In the genomic region with DNA sequence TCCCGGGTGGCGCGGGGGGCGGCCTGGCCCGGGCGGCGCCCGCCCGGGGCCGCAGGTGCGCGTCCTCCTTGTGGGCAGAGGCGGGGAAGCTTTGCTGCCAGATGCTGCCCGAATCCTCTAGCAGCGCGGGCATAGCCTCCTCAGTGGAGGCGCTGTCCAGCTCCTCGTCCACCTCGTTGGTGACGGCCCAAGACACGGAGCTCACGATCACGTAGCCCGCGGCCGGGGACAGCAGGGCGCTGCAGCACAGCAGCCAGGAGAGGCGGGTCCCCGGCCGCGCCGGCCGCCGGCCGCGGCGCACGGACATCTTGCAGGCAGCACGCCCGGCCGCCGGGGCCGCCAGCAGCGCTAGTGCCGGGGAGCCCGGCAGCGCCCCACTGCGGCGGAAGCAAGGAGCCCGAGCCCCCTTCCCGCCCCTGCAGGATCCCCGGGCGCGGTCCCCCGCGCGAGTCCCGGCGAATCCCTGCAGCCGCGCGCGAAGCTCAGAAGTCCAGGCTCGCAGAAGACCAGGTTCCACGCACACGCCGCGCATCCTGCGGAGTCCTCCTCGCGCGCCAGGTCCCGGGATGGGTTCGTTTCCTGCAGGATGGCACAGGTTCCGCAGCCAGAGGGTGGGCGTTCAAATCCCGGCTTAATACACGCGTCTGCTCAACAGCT, we compare ENCODE assay signal across 8 cellular contexts. TPM values are rescaled to one million over a fixed set of nuclear protein-coding genes. Genes with fewer than 3 reads are reported as not detected.
DNase-seq lines count a peak whose midpoint lies in the region; ATAC-seq, FAIRE-seq and TF ChIP-seq lines count a peak whose summit lies in the region.

A gene with protein sequence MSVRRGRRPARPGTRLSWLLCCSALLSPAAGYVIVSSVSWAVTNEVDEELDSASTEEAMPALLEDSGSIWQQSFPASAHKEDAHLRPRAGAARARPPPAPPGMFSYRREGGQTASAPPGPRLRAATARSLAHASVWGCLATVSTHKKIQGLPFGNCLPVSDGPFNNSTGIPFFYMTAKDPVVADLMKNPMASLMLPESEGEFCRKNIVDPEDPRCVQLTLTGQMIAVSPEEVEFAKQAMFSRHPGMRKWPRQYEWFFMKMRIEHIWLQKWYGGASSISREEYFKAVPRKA (minus strand): TSS at position 353 of the 657 bp plus-strand sequence. CDS start 46 bp downstream, at position 307.

- no peaks in the 10 kb centered on the region for H3K79me2 ChIP-seq in astrocyte (ENCODE audit: insufficient read depth, low read length)

- no peaks in the 10 kb centered on the region for H3K9me3 ChIP-seq in BE2C
- no peaks in the 10 kb centered on the region for H3K9me3 ChIP-seq in astrocyte (ENCODE audit: insufficient read depth, low read depth, low read length)
- H3K9me3 ChIP-seq in right cardiac atrium (ENCODE audit: control insufficient read depth, low read length): no peaks in the 10 kb centered on the region
- H3K9me3 ChIP-seq in psoas muscle: no peaks in the 10 kb centered on the region
- H3K9me3 ChIP-seq in aorta (ENCODE audit: control insufficient read depth, low read length): no peaks in the 10 kb centered on the region

- peak within 1 kb of the TSS; percentile 91 for H3K4me2 ChIP-seq in astrocyte (ENCODE audit: low read length)

- peak within 1 kb of the TSS; percentile 67 for H3K4me3 Mint-ChIP-seq in T-helper 1 cell treated with Interleukin-12 subunit alpha and Interleukin-12 subunit beta and Interleukin-4 antibody, amounts not matched to agents 30 μg/mL and 1 μg/mL, for 36 hours
- H3K4me3 Mint-ChIP-seq in astrocyte (ENCODE audit: unreplicated experiment): peak within 1 kb of the TSS; percentile 72

- peak within 1 kb of the TSS; percentile 80 for H2AFZ ChIP-seq in astrocyte (ENCODE audit: low read depth, low read length)

- H3K4me1 Mint-ChIP-seq in T-helper 1 cell treated with Interleukin-12 subunit alpha and Interleukin-12 subunit beta and Interleukin-4 antibody, amounts not matched to agents 30 μg/mL and 1 μg/mL, for 36 hours (ENCODE audit: low read depth): peaks cover 6% of the 10 kb centered on the region
- H3K4me1 Mint-ChIP-seq in astrocyte (ENCODE audit: low read depth, unreplicated experiment): no peaks in the 10 kb centered on the region

- H3K9ac ChIP-seq in astrocyte (ENCODE audit: low read length): peak within 1 kb of the TSS; percentile 20

- DNase-seq in BE2C (peak; percentile 64), HL-60 (ENCODE audit: low read depth in 1 of 2, low spot score in 1 of 2) (peak; percentile 24 to 45), astrocyte (ENCODE audit: low read depth) (peak; percentile 38), right cardiac atrium (peak; percentile 70 to 88 (median 87)), psoas muscle (peak; percentile 64 to 72), aorta (peak; percentile 75 to 85), SHP77 (lab: John Stamatoyannopoulos, UW) (no peak)

- H3K4me3 ChIP-seq in BE2C (ENCODE audit: low read depth, low read length) (peak within 1 kb of the TSS; percentile 38), HL-60 (replicated peaks; ENCODE audit: insufficient read depth, low read length) (peak within 1 kb of the TSS; percentile 41), astrocyte (ENCODE audit: insufficient read depth, low read depth, low read length) (peak within 1 kb of the TSS; percentile 58), right cardiac atrium (ENCODE audit: low read length) (peak within 1 kb of the TSS; percentile 42), psoas muscle (peak within 1 kb of the TSS; percentile 61), aorta (ENCODE audit: low read length in 2 of 2) (peak within 1 kb of the TSS in 1 of 2 donors; percentile 27)

- no peak within 1 kb of the TSS for H3K27ac Mint-ChIP-seq in T-helper 1 cell treated with Interleukin-12 subunit alpha and Interleukin-12 subunit beta and Interleukin-4 antibody, amounts not matched to agents 30 μg/mL and 1 μg/mL, for 36 hours
- no peak within 1 kb of the TSS for H3K27ac Mint-ChIP-seq in astrocyte (ENCODE audit: unreplicated experiment)

- WGBS in right cardiac atrium: under 1% methylated on average over 79 of the region's 79 CpGs
- 0 to 1% (median 0%) methylated on average over 43 to 79 of the region's 79 CpGs for WGBS in psoas muscle, 3 donors
- WGBS in aorta, 2 donors: 0 to 1% methylated on average over 50 to 79 of the region's 79 CpGs

- no peaks in the 10 kb centered on the region for H3K9me3 Mint-ChIP-seq in T-helper 1 cell treated with Interleukin-12 subunit alpha and Interleukin-12 subunit beta and Interleukin-4 antibody, amounts not matched to agents 30 μg/mL and 1 μg/mL, for 36 hours
- H3K9me3 Mint-ChIP-seq in astrocyte (ENCODE audit: unreplicated experiment): no peaks in the 10 kb centered on the region

- peaks cover 1% of the 10 kb centered on the region for H3K36me3 Mint-ChIP-seq in T-helper 1 cell treated with Interleukin-12 subunit alpha and Interleukin-12 subunit beta and Interleukin-4 antibody, amounts not matched to agents 30 μg/mL and 1 μg/mL, for 36 hours (ENCODE audit: low read depth)
- no peaks in the 10 kb centered on the region for H3K36me3 Mint-ChIP-seq in astrocyte (ENCODE audit: low read depth, unreplicated experiment)

- H3K27me3 ChIP-seq in BE2C: peaks cover 31% of the 10 kb centered on the region
- H3K27me3 ChIP-seq in HL-60 (ENCODE audit: insufficient read depth, poor library complexity, severe bottlenecking): peaks cover 26% of the 10 kb centered on the region
- H3K27me3 ChIP-seq in astrocyte (ENCODE audit: insufficient read depth, low read length): peaks cover 35% of the 10 kb centered on the region
- no peaks in the 10 kb centered on the region for H3K27me3 ChIP-seq in right cardiac atrium (ENCODE audit: control insufficient read depth, insufficient read depth)
- peaks cover 0 to 77% (median 14%) of the 10 kb centered on the region in 3 donors for H3K27me3 ChIP-seq in psoas muscle (ENCODE audit: insufficient read depth in 3 of 3, low read length in 2 of 3)
- no peaks in the 10 kb centered on the region for H3K27me3 ChIP-seq in aorta (ENCODE audit: control insufficient read depth in 1 of 2, insufficient read depth in 2 of 2, low read length in 1 of 2)

- no peak for FAIRE-seq in astrocyte (lab: Jason Lieb, UNC)

- intact Hi-C loops in right cardiac atrium (cut with DNase I) (no loop called here), psoas muscle (cut with DNase I) (no loop called here), aorta (cut with DNase I) (no loop called here)

- no peaks in the 10 kb centered on the region for H3K4me1 ChIP-seq in BE2C
- H3K4me1 ChIP-seq in astrocyte (ENCODE audit: insufficient read depth, low read length): peaks cover 14% of the 10 kb centered on the region
- no peaks in the 10 kb centered on the region for H3K4me1 ChIP-seq in right cardiac atrium (ENCODE audit: control insufficient read depth, insufficient read depth, low read length)
- peaks cover 9% of the 10 kb centered on the region for H3K4me1 ChIP-seq in psoas muscle
- H3K4me1 ChIP-seq in aorta (ENCODE audit: control insufficient read depth in 1 of 2, insufficient read depth in 2 of 2, low read length in 2 of 2): no peaks in the 10 kb centered on the region

- peaks cover 75% of the 10 kb centered on the region for H3K27me3 Mint-ChIP-seq in T-helper 1 cell treated with Interleukin-12 subunit alpha and Interleukin-12 subunit beta and Interleukin-4 antibody, amounts not matched to agents 30 μg/mL and 1 μg/mL, for 36 hours (ENCODE audit: low read depth)
- H3K27me3 Mint-ChIP-seq in astrocyte (ENCODE audit: low read depth, unreplicated experiment): peaks cover 53% of the 10 kb centered on the region

- H3K36me3 ChIP-seq in BE2C: no peaks in the 10 kb centered on the region
- H3K36me3 ChIP-seq in astrocyte (ENCODE audit: insufficient read depth, low read length): no peaks in the 10 kb centered on the region
- H3K36me3 ChIP-seq in psoas muscle (ENCODE audit: insufficient read depth in 1 of 2, low read depth in 1 of 2): no peaks in the 10 kb centered on the region
- no peaks in the 10 kb centered on the region for H3K36me3 ChIP-seq in aorta (ENCODE audit: control insufficient read depth in 1 of 2, insufficient read depth in 2 of 2, low read length in 1 of 2)

- no peak within 1 kb of the TSS for H3K27ac ChIP-seq in HL-60 (replicated peaks)
- H3K27ac ChIP-seq in astrocyte (ENCODE audit: low read depth, low read length): no peak within 1 kb of the TSS
- no peak within 1 kb of the TSS for H3K27ac ChIP-seq in right cardiac atrium (ENCODE audit: low read length)
- no peak within 1 kb of the TSS for H3K27ac ChIP-seq in psoas muscle
- H3K27ac ChIP-seq in aorta (ENCODE audit: low read depth in 1 of 2, low read length in 2 of 2): no peak within 1 kb of the TSS

- no peaks in the 10 kb centered on the region for H4K20me1 ChIP-seq in astrocyte (ENCODE audit: insufficient read depth, low read length)

- TF ChIP-seq CTCF in BE2C (IDR thresholded peaks at IDR 0.05; ENCODE audit: low read depth, low read length) (0 out of 2 replicates have a peak, but pooled peaks have one; percentile 17), HL-60 (IDR thresholded peaks at IDR 0.05; ENCODE audit: insufficient read depth, low read length) (no peak), astrocyte (IDR thresholded peaks at IDR 0.05; ENCODE audit: insufficient read depth, low read depth, low read length) (peak; percentile 2), psoas muscle (IDR thresholded peaks at IDR 0.05) (peak; percentile 33)

- peak; percentile 90 to 94 for ATAC-seq in right cardiac atrium
- peak; percentile 76 to 85 (median 80) for ATAC-seq in psoas muscle
- peak; percentile 74 for ATAC-seq in aorta (ENCODE audit: low FRiP score)

RNA-seq across cellular contexts. Expression of the gene that starts here (rescaled TPM):
- polyA plus RNA-seq in BE2C (2012; ENCODE audit: insufficient read depth, insufficient read length, low read depth): not detected
- 0.11 TPM in 1 of 2 replicates, not detected in the other for total RNA-seq in astrocyte
- 1 to 10 TPM in 1 of 4 donors, under 1 TPM in 3; 0.17 to 1.0 (median 0.29) TPM for total RNA-seq in right cardiac atrium
- polyA plus RNA-seq in right cardiac atrium: 0.14 TPM
- total RNA-seq in psoas muscle: under 1 TPM in 2 of 4 donors, not detected in 2; 0.13 to 0.34 TPM
- under 1 TPM in 2 of 3 donors, not detected in 1; 0.04 to 0.07 TPM for polyA plus RNA-seq in psoas muscle
- total RNA-seq in aorta: under 1 TPM in 1 of 2 donors, not detected in 1; 0.60 TPM
- not detected for polyA plus RNA-seq in aorta

Comparison
In these comparisons a context has a peak if more than half of its experiments do, and no peak if none do; other contexts are left out.
1. Peak in DNase-seq, H3K4me3 ChIP-seq, H3K9ac ChIP-seq and H3K4me2 ChIP-seq in astrocyte; RNA of the gene not detected or under 1 TPM.
2. Peak in DNase-seq, ATAC-seq and H3K4me3 ChIP-seq in psoas muscle; RNA of the gene not detected or under 1 TPM.
3. Peak in DNase-seq and ATAC-seq in aorta; RNA of the gene not detected or under 1 TPM.
4. DNase-seq: peak in BE2C (single experiment), HL-60 (2 of 2) and right cardiac atrium (3 of 3); none in SHP77 (0 of 2).
5. Peak in every context shown above with its lines, with median percentiles within 50 percentile points of each other: ATAC-seq.